Comparison of ENCODE assay signal across 8 cellular contexts in genomic region chr4:168480991-168481588, GRCh38. TPM values are rescaled to one million over a fixed set of nuclear protein-coding genes. Genes with fewer than 3 reads are reported as not detected.
DNase-seq lines count a peak whose midpoint lies in the region; ATAC-seq lines count a peak whose summit lies in the region.

No MANE protein-coding gene starts in this region.

- H3K36me3 ChIP-seq in rectal smooth muscle tissue (ENCODE audit: control insufficient read depth, insufficient read depth, low read length), result no peaks in the 10 kb centered on the region

- POLR2A ChIA-PET in activated naive CD8-positive, alpha-beta T cell treated with anti-CD3 and anti-CD28 coated beads, Interleukin-2, amount 10 ng/mL, durations not matched to agents 7 days and 5 days (lab: Charles Lee), result interaction anchor here (0.6 to 2.8 kb wide), 8 partner anchors 9 to 529 kb away, joined by 3 to 37 read pairs (median 9); partner anchors contain the start of genes CBR4 and DDX60

- DNase-seq in AG08396 (ENCODE audit: low spot score) (peak; percentile 64), RKO (ENCODE audit: low spot score) (peak; percentile 88), glomerular visceral epithelial cell (ENCODE audit: extremely low spot score) (peak; percentile 73), NCI-H82 treated with DMSO at 0.1 percent for 48 hours (lab: John Stamatoyannopoulos, UW; ENCODE audit: unreplicated experiment) (no peak)
- DNase-seq in activated naive CD8-positive, alpha-beta T cell treated with anti-CD3 and anti-CD28 coated beads, Interleukin-2, amount 10 ng/mL, durations not matched to agents 7 days and 5 days, result no peak

- peak overlapping the region; percentile 99 for H3K27ac Mint-ChIP-seq in activated naive CD8-positive, alpha-beta T cell treated with anti-CD3 and anti-CD28 coated beads, Interleukin-2, amount 10 ng/mL, durations not matched to agents 7 days and 5 days

- H3K9me3 Mint-ChIP-seq in activated naive CD8-positive, alpha-beta T cell treated with anti-CD3 and anti-CD28 coated beads, Interleukin-2, amount 10 ng/mL, durations not matched to agents 7 days and 5 days, result peaks cover 2% of the 10 kb centered on the region

- H3K27ac ChIP-seq in rectal smooth muscle tissue (ENCODE audit: low read depth, low read length), result peak overlapping the region; percentile 94

- peak overlapping the region; percentile 97 for H3K4me3 Mint-ChIP-seq in activated naive CD8-positive, alpha-beta T cell treated with anti-CD3 and anti-CD28 coated beads, Interleukin-2, amount 10 ng/mL, durations not matched to agents 7 days and 5 days

- peak overlapping the region; percentile 5 for H3K9ac ChIP-seq in rectal smooth muscle tissue (ENCODE audit: low read length)

- ATAC-seq in GM18861 (IDR thresholded peaks at IDR 0.05; ENCODE audit: unreplicated experiment), result peak; percentile 55
- peak; percentile 37 for ATAC-seq in HG03432 (IDR thresholded peaks at IDR 0.05; ENCODE audit: unreplicated experiment)
- peak; percentile 69 for ATAC-seq in activated naive CD8-positive, alpha-beta T cell treated with anti-CD3 and anti-CD28 coated beads, Interleukin-2, amount 10 ng/mL, durations not matched to agents 7 days and 5 days (ENCODE audit: low read depth)

- H3K27me3 Mint-ChIP-seq in activated naive CD8-positive, alpha-beta T cell treated with anti-CD3 and anti-CD28 coated beads, Interleukin-2, amount 10 ng/mL, durations not matched to agents 7 days and 5 days, result no peaks in the 10 kb centered on the region

- peak overlapping the region; percentile 99 for H3K4me3 ChIP-seq in rectal smooth muscle tissue (ENCODE audit: low read length)

- H3K4me1 Mint-ChIP-seq in activated naive CD8-positive, alpha-beta T cell treated with anti-CD3 and anti-CD28 coated beads, Interleukin-2, amount 10 ng/mL, durations not matched to agents 7 days and 5 days, result peaks cover 60% of the 10 kb centered on the region

- no peaks in the 10 kb centered on the region for H3K4me1 ChIP-seq in rectal smooth muscle tissue (ENCODE audit: control insufficient read depth, insufficient read depth, low read length)

- peaks cover 38% of the 10 kb centered on the region for H3K36me3 Mint-ChIP-seq in activated naive CD8-positive, alpha-beta T cell treated with anti-CD3 and anti-CD28 coated beads, Interleukin-2, amount 10 ng/mL, durations not matched to agents 7 days and 5 days

- no peaks in the 10 kb centered on the region for H3K27me3 ChIP-seq in rectal smooth muscle tissue (ENCODE audit: control insufficient read depth, insufficient read depth, low read length)

RNA-seq across cellular contexts. Expression of gene DDX60L, which starts 0.8 kb away (rescaled TPM):
- 10 to 100 TPM; 87.2 to 89.1 TPM for total RNA-seq in activated naive CD8-positive, alpha-beta T cell treated with anti-CD3 and anti-CD28 coated beads, Interleukin-2, amount 10 ng/mL, durations not matched to agents 7 days and 5 days

RNA-seq across cellular contexts. Expression of gene PALLD, which starts 15.8 kb away (rescaled TPM):
- 1 to 10 TPM in 1 of 2 experiments, under 1 TPM in 1; 0.91 to 2.0 TPM for total RNA-seq in activated naive CD8-positive, alpha-beta T cell treated with anti-CD3 and anti-CD28 coated beads, Interleukin-2, amount 10 ng/mL, durations not matched to agents 7 days and 5 days

Comparison
In these comparisons a context has a peak if more than half of its experiments do, and no peak if none do; other contexts are left out.
1. DNase-seq: peak in AG08396 (single experiment), RKO (single experiment) and glomerular visceral epithelial cell (single experiment); none in activated naive CD8-positive, alpha-beta T cell treated with anti-CD3 and anti-CD28 coated beads, Interleukin-2, amount 10 ng/mL, durations not matched to agents 7 days and 5 days (single experiment) and NCI-H82 treated with DMSO at 0.1 percent for 48 hours (single experiment).
2. Peak in every context shown above with its lines, with median percentiles within 50 percentile points of each other: ATAC-seq.